Comparison of ENCODE assay signal across 24 cellular contexts in the genomic region with DNA sequence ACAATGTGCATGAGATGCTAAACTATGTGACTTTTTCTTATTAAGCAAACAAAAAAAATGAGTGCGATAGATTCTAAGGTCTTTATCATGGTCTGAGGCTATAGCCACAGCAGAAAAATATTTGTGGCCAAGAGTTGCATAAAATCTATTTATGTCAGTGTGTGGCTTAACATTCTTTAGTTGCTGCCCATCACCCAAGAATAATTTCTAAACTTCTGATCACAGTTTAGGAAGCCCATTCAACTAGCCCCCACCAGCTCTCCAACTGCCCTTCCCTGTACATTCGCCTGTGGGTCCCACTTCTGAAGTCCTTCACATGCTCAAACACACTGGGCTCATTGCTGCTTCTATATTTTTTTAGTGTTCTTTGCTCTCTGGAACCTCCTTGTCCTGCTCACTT.
DNase-seq lines count a peak whose midpoint lies in the region; FAIRE-seq and TF ChIP-seq lines count a peak whose summit lies in the region.
"Had no signal": no experiment of that assay in that cellular context is flagged by ENCODE, and none has a peak within 500 bp of the region (broad histone marks: within the 10 kb centered on the region; RNA-seq: fewer than 3 reads in every experiment).

No MANE protein-coding gene starts in this region.

- H3K4me2 ChIP-seq in hepatocyte (no peak overlapping the region), smooth muscle cell (peak overlapping the region; percentile 48), neuronal stem cell (ENCODE audit: insufficient read depth, low read length, poor library complexity, severe bottlenecking) (no peak overlapping the region)
- H3K4me2 ChIP-seq: KMS-11 had no signal

- H4K8ac ChIP-seq in neuronal stem cell (ENCODE audit: low read depth, low read length): no peak overlapping the region

- no peaks in the 10 kb centered on the region for H4K20me1 ChIP-seq in hepatocyte (ENCODE audit: insufficient read depth, poor library complexity, severe bottlenecking)
- H4K20me1 ChIP-seq in smooth muscle cell (ENCODE audit: low read depth): no peaks in the 10 kb centered on the region

- H3K9me3 ChIP-seq in hepatocyte (ENCODE audit: low read depth): no peaks in the 10 kb centered on the region
- no peaks in the 10 kb centered on the region for H3K9me3 ChIP-seq in smooth muscle cell (replicated peaks; ENCODE audit: low read depth)
- no peaks in the 10 kb centered on the region for H3K9me3 ChIP-seq in neuronal stem cell (replicated peaks in 1 of 2; ENCODE audit: control insufficient read depth in 2 of 2, insufficient read depth in 1 of 2, low read depth in 1 of 2, low read length in 2 of 2)
- H3K9me3 ChIP-seq: Caco-2 had no signal

- no peak overlapping the region for H3K23ac ChIP-seq in neuronal stem cell (ENCODE audit: low read depth, low read length, poor library complexity)

- H2AK5ac ChIP-seq in neuronal stem cell (ENCODE audit: low read depth, low read length): no peak overlapping the region

- H2AFZ ChIP-seq in hepatocyte: no peak overlapping the region
- H2AFZ ChIP-seq in smooth muscle cell (ENCODE audit: low read depth): no peak overlapping the region
- H2AFZ ChIP-seq in neuronal stem cell (ENCODE audit: low read length): no peak overlapping the region

- H2BK120ac ChIP-seq in neuronal stem cell (ENCODE audit: low read depth, low read length): no peak overlapping the region

- peak overlapping the region; percentile 67 for H3K27ac ChIP-seq in hepatocyte
- peak overlapping the region; percentile 6 for H3K27ac ChIP-seq in smooth muscle cell (ENCODE audit: low read depth)
- no peak overlapping the region for H3K27ac ChIP-seq in neuronal stem cell (replicated peaks; ENCODE audit: low read length)
- H3K27ac ChIP-seq: C4-2B, HL-60, KMS-11 had no signal

- H3K79me2 ChIP-seq in hepatocyte (no peaks in the 10 kb centered on the region), smooth muscle cell (ENCODE audit: low read depth) (no peaks in the 10 kb centered on the region)

- no peaks in the 10 kb centered on the region for H3K9me2 ChIP-seq in hepatocyte (replicated peaks; ENCODE audit: insufficient read depth)

- H3K4me3 ChIP-seq in hepatocyte (no peak overlapping the region), smooth muscle cell (no peak overlapping the region), neuronal stem cell (ENCODE audit: low read length in 2 of 2) (no peak overlapping the region)

- in situ Hi-C loops in ACHN (cut with HindIII; ENCODE audit: low pct_ligation_motif_present, low pct_unique_long_range_greater_than_20kb, low sequenced_read_pairs): no loop called here

- no peak overlapping the region for H4K91ac ChIP-seq in neuronal stem cell (ENCODE audit: low read depth, low read length, poor library complexity)

- H3K79me1 ChIP-seq in neuronal stem cell (ENCODE audit: low read depth, low read length): no peaks in the 10 kb centered on the region

- no peak overlapping the region for H2BK5ac ChIP-seq in neuronal stem cell (ENCODE audit: low read length)

- H2BK15ac ChIP-seq in neuronal stem cell (ENCODE audit: low read length): no peak overlapping the region

- no peak for TF ChIP-seq CTCF in hepatocyte (IDR thresholded peaks at IDR 0.05; ENCODE audit: poor library complexity)
- TF ChIP-seq CTCF in smooth muscle cell (IDR thresholded peaks at IDR 0.05; ENCODE audit: borderline replicate concordance, insufficient read depth, poor library complexity, severe bottlenecking): no peak
- TF ChIP-seq CTCF in GM20000 (IDR thresholded peaks at IDR 0.05; ENCODE audit: extremely low read depth, missing control alignments): no peak

- H2BK12ac ChIP-seq in neuronal stem cell (ENCODE audit: low read length): no peak overlapping the region

- no peak overlapping the region for H3K4ac ChIP-seq in neuronal stem cell (ENCODE audit: low read length)

- H3F3A ChIP-seq in smooth muscle cell (ENCODE audit: low read depth): peaks cover 10% of the 10 kb centered on the region

- H3K14ac ChIP-seq in neuronal stem cell (ENCODE audit: low read length): no peak overlapping the region

- H3K27me3 ChIP-seq in hepatocyte (no peaks in the 10 kb centered on the region), smooth muscle cell (ENCODE audit: low read depth) (no peaks in the 10 kb centered on the region), neuronal stem cell (ENCODE audit: control insufficient read depth in 3 of 3, insufficient read depth in 3 of 3, low read depth in 1 of 3, low read length in 3 of 3) (no peaks in the 10 kb centered on the region)

- FAIRE-seq in RCC 7860 (lab: Jason Lieb, UNC): peak; percentile 78
- FAIRE-seq: A204.1, GM12891 had no signal

- H3K9ac ChIP-seq in smooth muscle cell (ENCODE audit: low read depth) (no peak overlapping the region), neuronal stem cell (ENCODE audit: low read depth, low read length, poor library complexity) (no peak overlapping the region)
- H3K9ac ChIP-seq: KMS-11 had no signal

- H3K18ac ChIP-seq in neuronal stem cell (ENCODE audit: low read length): no peak overlapping the region

- H3K4me1 ChIP-seq in hepatocyte (ENCODE audit: insufficient read depth): peaks cover 7% of the 10 kb centered on the region
- no peaks in the 10 kb centered on the region for H3K4me1 ChIP-seq in smooth muscle cell (ENCODE audit: low read depth)
- H3K4me1 ChIP-seq in neuronal stem cell (ENCODE audit: control insufficient read depth in 2 of 2, insufficient read depth in 1 of 2, low read depth in 1 of 2, low read length in 2 of 2): no peaks in the 10 kb centered on the region
- H3K4me1 ChIP-seq: Caco-2 had no signal

- WGBS in hepatocyte (ENCODE audit: low lambda C conversion rate, missing lambda C conversion rate): 84% methylated on average over 2 of the region's 2 CpGs
- 62% methylated on average over 2 of the region's 2 CpGs for WGBS in smooth muscle cell (ENCODE audit: low lambda C conversion rate)
- WGBS in neuronal stem cell (ENCODE audit: extremely low coverage in 2 of 2, insufficient read length in 2 of 2, insufficient replicate concordance in 1 of 2), 2 donors: no CpG with 5 or more reads among the region's 2 CpGs

- H3K36me3 ChIP-seq in hepatocyte (replicated peaks; ENCODE audit: insufficient read depth, low read depth) (no peaks in the 10 kb centered on the region), smooth muscle cell (ENCODE audit: low read depth) (no peaks in the 10 kb centered on the region), neuronal stem cell (replicated peaks in 1 of 2; ENCODE audit: control insufficient read depth in 2 of 2, insufficient read depth in 2 of 2, low read length in 2 of 2) (no peaks in the 10 kb centered on the region)

- DNase-seq in ACHN (peak; percentile 5), RCC 7860 (ENCODE audit: low spot score) (peak; percentile 68), hepatocyte (ENCODE audit: low spot score) (no peak), smooth muscle cell (lab: John Stamatoyannopoulos, UW; ENCODE audit: unreplicated experiment) (no peak), superior temporal gyrus (ENCODE audit: extremely low spot score) (no peak), GM20000 (ENCODE audit: low spot score) (no peak), neuronal stem cell (ENCODE audit: low spot score) (no peak)
- DNase-seq: Caco-2; CD8-positive, alpha-beta T cell; EL; GDM1; H9; HFFc6; MM.1S; NCI-H2029; NCI-H446; NCI-H524 treated with DMSO at 0.1 percent for 48 hours; NCI-H774; PC-3 had no signal

Comparison
In these comparisons a context has a peak if more than half of its experiments do, and no peak if none do; other contexts are left out.
1. DNase-seq: peak in ACHN (single experiment) and RCC 7860 (single experiment); none in hepatocyte (single experiment), smooth muscle cell (single experiment), superior temporal gyrus (single experiment), GM20000 (single experiment) and neuronal stem cell (single experiment).